In genomic region chr16:83842755-83843507, GRCh38 we compare ENCODE assay signal across 12 cellular contexts. TPM values are rescaled to one million over a fixed set of nuclear protein-coding genes. Genes with fewer than 3 reads are reported as not detected.
A peak's percentile ranks its signal among the peaks of the same experiment; 100 is the strongest.
DNase-seq lines count a peak whose midpoint lies in the region; ATAC-seq and FAIRE-seq lines count a peak whose summit lies in the region.
"Had no signal": no experiment of that assay in that cellular context is flagged by ENCODE, and none has a peak within 500 bp of the region (broad histone marks: within the 10 kb centered on the region; RNA-seq: fewer than 3 reads in every experiment).

No MANE protein-coding gene starts in this region.

- no peaks in the 10 kb centered on the region for H3K9me3 ChIP-seq in small intestine (ENCODE audit: control insufficient read depth, low read depth)

- no peak for ATAC-seq in GM18861 (IDR thresholded peaks at IDR 0.05; ENCODE audit: unreplicated experiment)
- ATAC-seq: foreskin keratinocyte had no signal

- DNase-seq in NCI-H2171 treated with DMSO at 0.1 percent for 48 hours (lab: John Stamatoyannopoulos, UW) (peak; percentile 24), NCI-H2171 (lab: John Stamatoyannopoulos, UW) (no peak), NCI-H69 (lab: John Stamatoyannopoulos, UW) (peak; percentile 52), germinal center (ENCODE audit: low spot score) (peak; percentile 87), small intestine (peak; percentile 31), SHP77 (lab: John Stamatoyannopoulos, UW) (no peak), DMS 273 treated with DMSO at 0.1 percent for 48 hours (lab: John Stamatoyannopoulos, UW) (no peak)
- DNase-seq: activated CD4-positive, CD25-positive, alpha-beta regulatory T cell treated with anti-CD3 and anti-CD28 coated beads, Interleukin-2, amount 50 U/mL, for 72 hours; activated T-cell treated with anti-CD3 and anti-CD28 coated beads, Interleukin-2, amount 50 U/mL, for 1 hour; dorsolateral prefrontal cortex; foreskin keratinocyte had no signal

- 33 to 37% (median 35%) methylated on average over 9 of the region's 9 CpGs for WGBS in small intestine, 3 donors

- H3K36me3 ChIP-seq in small intestine (ENCODE audit: control insufficient read depth in 2 of 2, insufficient read depth in 2 of 2, low read length in 2 of 2), result no peaks in the 10 kb centered on the region

- H3K4me1 ChIP-seq in small intestine (ENCODE audit: control insufficient read depth in 2 of 2, insufficient read depth in 1 of 2, low read depth in 1 of 2, low read length in 1 of 2), result no peaks in the 10 kb centered on the region
- H3K4me1 ChIP-seq: foreskin keratinocyte had no signal

- no peak overlapping the region for H3K4me3 ChIP-seq in small intestine (ENCODE audit: low read depth in 1 of 2, low read length in 2 of 2)
- H3K4me3 ChIP-seq: dorsolateral prefrontal cortex had no signal

- no peak overlapping the region for H3K27ac ChIP-seq in small intestine (ENCODE audit: low read depth in 1 of 2, low read length in 1 of 2)
- H3K27ac ChIP-seq: dorsolateral prefrontal cortex, foreskin keratinocyte had no signal

- H3K27me3 ChIP-seq in small intestine (ENCODE audit: control insufficient read depth in 2 of 2, insufficient read depth in 2 of 2, low read length in 2 of 2), result no peaks in the 10 kb centered on the region
- H3K27me3 ChIP-seq: dorsolateral prefrontal cortex had no signal

- no peak for FAIRE-seq in small intestine (lab: Jason Lieb, UNC)

RNA-seq across cellular contexts. Expression of gene HSBP1, which starts 35.2 kb away (rescaled TPM):
- 10 to 100 TPM; 30.5 to 54.0 (median 34.9) TPM for polyA plus RNA-seq in small intestine

RNA-seq across cellular contexts. Expression of gene MLYCD, which starts 56.0 kb away (rescaled TPM):
- 1 to 10 TPM; 2.2 to 3.7 (median 3.1) TPM for polyA plus RNA-seq in small intestine

Comparison
In these comparisons a context has a peak if more than half of its experiments do, and no peak if none do; other contexts are left out.
1. DNase-seq: peak in NCI-H2171 treated with DMSO at 0.1 percent for 48 hours (single experiment), NCI-H69 (single experiment), germinal center (single experiment) and small intestine (single experiment); none in NCI-H2171 (single experiment), SHP77 (0 of 2) and DMS 273 treated with DMSO at 0.1 percent for 48 hours (single experiment).